Comparison of ENCODE assay signal across 9 cellular contexts in genomic region chr1:156282143-156282478, GRCh38. TPM values are rescaled to one million over a fixed set of nuclear protein-coding genes. Genes with fewer than 3 reads are reported as not detected.
DNase-seq lines count a peak whose midpoint lies in the region; ATAC-seq and TF ChIP-seq lines count a peak whose summit lies in the region.
"Had no signal": no experiment of that assay in that cellular context is flagged by ENCODE, and none has a peak within 500 bp of the region (broad histone marks: within the 10 kb centered on the region; RNA-seq: fewer than 3 reads in every experiment).

No MANE protein-coding gene starts in this region.

- BruUV-seq in OCI-LY7 (replicated peaks; lab: Mats Ljungman, UMichigan) = no TSS peak

- H3K36me3 Mint-ChIP-seq in CD4-positive, alpha-beta T cell (ENCODE audit: low read depth) = peaks cover 37% of the 10 kb centered on the region
- H3K36me3 Mint-ChIP-seq in natural killer cell = peaks cover 8% of the 10 kb centered on the region

- DNase-seq in CD4-positive, alpha-beta T cell = no peak
- DNase-seq in HAP-1 (ENCODE audit: low spot score in 2 of 2) = peak in 1 of 2 experiments; percentile 34
- no peak for DNase-seq in OCI-LY7 (ENCODE audit: low spot score)
- DNase-seq in natural killer cell = no peak
- no peak for DNase-seq in activated effector memory CD4-positive, alpha-beta T cell treated with anti-CD3 and anti-CD28 coated beads, Interleukin-2, amount 50 U/mL, for 16 hours

- POLR2A ChIA-PET in CD4-positive, alpha-beta T cell (lab: Charles Lee) = interaction anchor here (0.6 to 3.1 kb wide), 27 partner anchors 10 to 459 kb away, joined by 3 to 37 read pairs (median 4); partner anchors contain the start of genes CCT3, GLMP, GON4L and KHDC4
- POLR2A ChIA-PET in OCI-LY7 (lab: Charles Lee) = interaction anchor here (1.0 to 2.8 kb wide), 6 partner anchors 10 to 154 kb away, joined by 3 to 11 read pairs (median 6); partner anchors contain the start of gene PMF1

- no peaks in the 10 kb centered on the region for H3K9me3 ChIP-seq in CD4-positive, alpha-beta T cell (ENCODE audit: control insufficient read depth, low read length)
- H3K9me3 ChIP-seq in HAP-1 = no peaks in the 10 kb centered on the region
- no peaks in the 10 kb centered on the region for H3K9me3 ChIP-seq in OCI-LY7 (ENCODE audit: low read length)
- no peaks in the 10 kb centered on the region for H3K9me3 ChIP-seq in endocrine pancreas (ENCODE audit: control insufficient read depth, low read length)

- in situ Hi-C loops in HAP-1 (cut with MboI; ENCODE audit: low sequenced_read_pairs) = no loop called here

- H3K4me3 ChIP-seq in HAP-1 (peak overlapping the region; percentile 98), OCI-LY7 (ENCODE audit: low read depth, low read length, poor library complexity, severe bottlenecking) (peak overlapping the region; percentile 82), endocrine pancreas (ENCODE audit: control insufficient read depth, insufficient read depth, low read length) (peak overlapping the region; percentile 83)

- no peak for ATAC-seq in CD4-positive, alpha-beta T cell (ENCODE audit: poor library complexity)
- ATAC-seq in natural killer cell (no peak), HG02938 (IDR thresholded peaks at IDR 0.05; ENCODE audit: unreplicated experiment) (no peak), HG02973 (IDR thresholded peaks at IDR 0.05; ENCODE audit: unreplicated experiment) (no peak)

- peaks cover 39% of the 10 kb centered on the region for H3K36me3 ChIP-seq in HAP-1 (replicated peaks)
- peaks cover 34% of the 10 kb centered on the region for H3K36me3 ChIP-seq in OCI-LY7 (ENCODE audit: insufficient read depth, low read length)
- H3K36me3 ChIP-seq in endocrine pancreas (ENCODE audit: control insufficient read depth, insufficient read depth, low read length) = no peaks in the 10 kb centered on the region

- peak overlapping the region; percentile 1; the same call in 1 of the 2 replicates for H2AFZ ChIP-seq in OCI-LY7 (ENCODE audit: low read length)

- peaks cover 43% of the 10 kb centered on the region for H3K79me2 ChIP-seq in OCI-LY7 (ENCODE audit: insufficient read depth, low read depth, low read length)

- H3K27ac ChIP-seq in CD4-positive, alpha-beta T cell (ENCODE audit: low read depth, low read length) = peak overlapping the region; percentile 82
- peak overlapping the region; percentile 66 for H3K27ac ChIP-seq in OCI-LY7 (ENCODE audit: low read depth, low read length, poor library complexity, severe bottlenecking)

- H3K4me1 ChIP-seq in HAP-1 = peaks cover 9% of the 10 kb centered on the region
- H3K4me1 ChIP-seq in OCI-LY7 (ENCODE audit: insufficient read depth, low read length, poor library complexity, severe bottlenecking) = peaks cover 26% of the 10 kb centered on the region
- peaks cover 6% of the 10 kb centered on the region for H3K4me1 ChIP-seq in endocrine pancreas (ENCODE audit: control insufficient read depth, insufficient read depth, low read length)

- H3K27me3 Mint-ChIP-seq in CD4-positive, alpha-beta T cell = no peaks in the 10 kb centered on the region
- no peaks in the 10 kb centered on the region for H3K27me3 Mint-ChIP-seq in natural killer cell (ENCODE audit: low read depth in 2 of 2)

- TF ChIP-seq CTCF in CD4-positive, alpha-beta T cell (IDR thresholded peaks at IDR 0.05) = no peak
- TF ChIP-seq CTCF in OCI-LY7 (conservative IDR thresholded peaks at IDR 0.05; ENCODE audit: low read length) (no peak), natural killer cell (IDR thresholded peaks at IDR 0.05) (no peak)

- H3K9ac ChIP-seq in endocrine pancreas (ENCODE audit: control insufficient read depth, insufficient read depth, low read length) = peak overlapping the region; percentile 55

- intact Hi-C loops in CD4-positive, alpha-beta T cell (cut with DNase I, micrococcal nuclease) = loop anchor here in 1 of 2 experiments (1.0 to 5.0 kb wide), 5 partner anchors 56 to 460 kb away; partner anchors contain the start of genes CCT3, KHDC4, LAMTOR2 and MRPL24
- intact Hi-C loops in OCI-LY7 (cut with micrococcal nuclease; ENCODE audit: unreplicated experiment) (loop anchor here (1.0 kb wide), 1 partner anchor 55 kb away; no protein-coding TSS in a partner anchor), natural killer cell (cut with micrococcal nuclease) (loop anchor here (5.0 kb wide), 1 partner anchor 445 kb away; the partner anchor contains the start of genes ISG20L2 and METTL25B)

- no peaks in the 10 kb centered on the region for H3K27me3 ChIP-seq in CD4-positive, alpha-beta T cell (ENCODE audit: control insufficient read depth, insufficient read depth, low read length)
- H3K27me3 ChIP-seq in HAP-1 (ENCODE audit: low read depth) (no peaks in the 10 kb centered on the region), endocrine pancreas (ENCODE audit: control insufficient read depth, insufficient read depth, low read length) (no peaks in the 10 kb centered on the region)

- H3K9me3 Mint-ChIP-seq in CD4-positive, alpha-beta T cell = no peaks in the 10 kb centered on the region
- no peaks in the 10 kb centered on the region for H3K9me3 Mint-ChIP-seq in natural killer cell

- H4K20me1 ChIP-seq in OCI-LY7 (ENCODE audit: insufficient read depth, low read length) = peaks cover 19% of the 10 kb centered on the region; the same call in 1 of the 2 replicates

- H3K4me2 ChIP-seq in OCI-LY7 (ENCODE audit: low read length) = peak overlapping the region; percentile 96

- no peaks in the 10 kb centered on the region for H3K9me2 ChIP-seq in OCI-LY7 (ENCODE audit: insufficient read depth, low read length)

- H3K4me3 Mint-ChIP-seq in CD4-positive, alpha-beta T cell = peak overlapping the region; percentile 97
- peak overlapping the region; percentile 98 for H3K4me3 Mint-ChIP-seq in natural killer cell

- peak overlapping the region; percentile 86 for H3K27ac Mint-ChIP-seq in CD4-positive, alpha-beta T cell
- H3K27ac Mint-ChIP-seq in natural killer cell = peak overlapping the region; percentile 95 to 97

- peaks cover 47% of the 10 kb centered on the region for H3K4me1 Mint-ChIP-seq in CD4-positive, alpha-beta T cell (ENCODE audit: low read depth)
- H3K4me1 Mint-ChIP-seq in natural killer cell = peaks cover 43 to 45% of the 10 kb centered on the region in 2 donors

- CTCF ChIA-PET in CD4-positive, alpha-beta T cell (lab: Charles Lee) = interaction anchor here (1.0 to 1.9 kb wide), 2 partner anchors 57 to 69 kb away, joined by 3 to 5 read pairs; partner anchors contain the start of gene PMF1
- CTCF ChIA-PET in OCI-LY7 (lab: Charles Lee; ENCODE audit: unreplicated experiment) = interaction anchor here (1.5 kb wide), 1 partner anchor 155 kb away, joined by 4 read pairs; no protein-coding TSS in a partner anchor

RNA-seq across cellular contexts. Expression of gene SMG5, which starts 0.5 kb away (rescaled TPM):
- total RNA-seq in CD4-positive, alpha-beta T cell = 10 to 100 TPM; 51.6 to 56.1 TPM
- 87.0 and 87.9 TPM in 2 replicates for total RNA-seq in OCI-LY7 (2014; rRNA removed; shearing (Covaris generic))
- total RNA-seq in OCI-LY7 (2022) (88.9 and 99.0 TPM in 2 replicates), natural killer cell (10 to 100 TPM; 76.7 to 93.9 (median 87.6) TPM)

RNA-seq across cellular contexts. Expression of gene TMEM79, which starts 2.0 kb away (rescaled TPM):
- total RNA-seq in CD4-positive, alpha-beta T cell = 1 to 10 TPM; 1.0 to 1.7 TPM
- 5.0 and 6.2 TPM in 2 replicates for total RNA-seq in OCI-LY7 (2014; rRNA removed; shearing (Covaris generic))
- 6.8 and 7.4 TPM in 2 replicates for total RNA-seq in OCI-LY7 (2022)
- total RNA-seq in natural killer cell = 1 to 10 TPM; 3.3 to 5.8 (median 5.0) TPM

RNA-seq across cellular contexts. Expression of gene GLMP, which starts 13.4 kb away (rescaled TPM):
- 10 to 100 TPM; 12.3 to 16.1 TPM for total RNA-seq in CD4-positive, alpha-beta T cell
- total RNA-seq in OCI-LY7 (2014; rRNA removed; shearing (Covaris generic)) = 0.60 TPM in 1 of 2 replicates, not detected in the other
- 4.9 and 8.0 TPM in 2 replicates for total RNA-seq in OCI-LY7 (2022)
- total RNA-seq in natural killer cell = 10 to 100 TPM; 22.9 to 29.1 (median 26.8) TPM

RNA-seq across cellular contexts. Expression of gene VHLL, which starts 17.0 kb away (rescaled TPM):
- total RNA-seq in CD4-positive, alpha-beta T cell = not detected
- 0.63 and 1.2 TPM in 2 replicates for total RNA-seq in OCI-LY7 (2014; rRNA removed; shearing (Covaris generic))
- 0.59 TPM in 1 of 2 replicates, not detected in the other for total RNA-seq in OCI-LY7 (2022)
- under 1 TPM in 1 of 3 donors, not detected in 2; 0.42 TPM for total RNA-seq in natural killer cell
- total RNA-seq: HT1080 had no signal

RNA-seq across cellular contexts. Expression of gene PAQR6, which starts 34.3 kb away (rescaled TPM):
- total RNA-seq in CD4-positive, alpha-beta T cell = 1 to 10 TPM; 3.4 to 3.6 TPM
- total RNA-seq in OCI-LY7 (2014; rRNA removed; shearing (Covaris generic)) = 4.2 and 5.0 TPM in 2 replicates
- total RNA-seq in OCI-LY7 (2022) = 15.7 and 16.4 TPM in 2 replicates
- 1 to 10 TPM; 2.6 to 5.5 (median 3.5) TPM for total RNA-seq in natural killer cell
